ENCODE assay signal across 10 cellular contexts in the genomic region with DNA sequence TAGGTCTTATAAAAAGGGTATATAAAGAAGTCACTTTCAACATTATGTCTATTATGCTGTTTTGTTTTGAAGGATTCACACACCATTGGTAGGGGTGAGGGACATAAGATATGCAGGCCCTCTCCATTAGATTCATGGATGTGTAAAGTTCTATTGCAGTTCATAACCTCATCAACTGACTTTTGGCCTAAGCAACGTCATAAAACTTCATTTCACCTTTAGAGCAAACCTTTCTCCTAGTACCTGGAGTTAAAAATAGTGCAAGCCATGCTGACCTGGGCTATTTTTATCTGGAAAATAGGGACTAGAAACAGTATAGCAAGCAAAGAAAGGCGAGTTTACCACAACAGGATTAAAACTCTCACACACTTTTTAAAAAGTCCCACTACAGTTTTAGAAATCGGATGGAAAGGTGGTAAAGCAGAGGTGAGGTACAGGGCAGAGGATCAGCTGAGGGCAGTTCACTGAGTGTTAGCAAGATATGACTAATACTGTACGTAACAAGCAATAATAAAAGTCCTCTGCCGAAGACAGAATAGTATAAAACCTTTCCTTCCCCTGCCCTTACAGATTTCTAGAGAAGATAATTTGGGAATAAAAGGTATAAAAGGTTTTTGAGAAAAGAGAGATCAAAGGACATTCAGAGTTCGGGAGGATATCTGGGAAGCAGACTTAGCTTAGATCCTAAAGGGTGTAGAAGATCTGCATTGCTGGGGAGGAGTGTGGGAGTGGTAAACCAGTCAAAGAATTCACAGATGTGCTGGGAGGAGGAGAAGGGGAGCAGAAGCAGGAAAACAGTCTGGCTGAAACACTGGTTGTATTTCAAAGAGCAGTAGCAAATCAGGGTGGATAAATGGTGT. TPM values are rescaled to one million over a fixed set of nuclear protein-coding genes. Genes with fewer than 3 reads are reported as not detected.
DNase-seq lines count a peak whose midpoint lies in the region; ATAC-seq, FAIRE-seq and TF ChIP-seq lines count a peak whose summit lies in the region.
"Had no signal": no experiment of that assay in that cellular context is flagged by ENCODE, and none has a peak within 500 bp of the region (broad histone marks: within the 10 kb centered on the region; RNA-seq: fewer than 3 reads in every experiment).

No MANE protein-coding gene starts in this region.

- no peak for FAIRE-seq in K562 (lab: Jason Lieb, UNC)
- FAIRE-seq in D721Med (lab: Jason Lieb, UNC): no peak

- no peak overlapping the region; a peak in 1 of 4 replicates for H3K9ac ChIP-seq in K562 (ENCODE audit: insufficient read depth in 1 of 2, low read depth in 2 of 2, low read length in 2 of 2)
- H3K9ac ChIP-seq in Karpas-422 (ENCODE audit: low read length): no peak overlapping the region

- H4K20me1 ChIP-seq in K562 (replicated peaks; ENCODE audit: control insufficient read depth, insufficient read depth, low read length): peaks cover 20% of the 10 kb centered on the region
- H4K20me1 ChIP-seq in Karpas-422 (ENCODE audit: insufficient read depth, low read depth, low read length): no peaks in the 10 kb centered on the region

- no peaks in the 10 kb centered on the region for H3K9me3 ChIP-seq in K562 (replicated peaks; ENCODE audit: control insufficient read depth, insufficient read depth, low read depth, low read length)
- H3K9me3 ChIP-seq in left lung: no peaks in the 10 kb centered on the region
- no peaks in the 10 kb centered on the region for H3K9me3 ChIP-seq in Karpas-422 (ENCODE audit: low read length)

- H3K36me3 ChIP-seq in K562 (ENCODE audit: control insufficient read depth, insufficient read depth, low read length): peaks cover 52% of the 10 kb centered on the region
- H3K36me3 ChIP-seq in left lung: no peaks in the 10 kb centered on the region
- H3K36me3 ChIP-seq in Karpas-422 (ENCODE audit: insufficient read depth, low read length): peaks cover 15% of the 10 kb centered on the region; the same call in 1 of the 2 replicates

- H3K4me2 ChIP-seq in K562 (ENCODE audit: insufficient read depth, low read length): no peak overlapping the region
- no peak overlapping the region for H3K4me2 ChIP-seq in Karpas-422 (ENCODE audit: low read depth, low read length, poor library complexity, severe bottlenecking)

- 31% methylated on average over 6 of the region's 6 CpGs for WGBS in K562 (ENCODE audit: insufficient coverage, low coverage, missing lambda C conversion rate)

- peaks cover 92% of the 10 kb centered on the region for H3K79me2 ChIP-seq in K562 (ENCODE audit: control insufficient read depth, insufficient read depth, low read length)
- H3K79me2 ChIP-seq in Karpas-422 (ENCODE audit: low read length): peaks cover 97% of the 10 kb centered on the region

- no peak for TF ChIP-seq POLR2A in K562 (conservative IDR thresholded peaks at IDR 0.05)

- H2AFZ ChIP-seq in K562 (ENCODE audit: low read depth, low read length): no peak overlapping the region
- no peak overlapping the region for H2AFZ ChIP-seq in Karpas-422 (ENCODE audit: low read length)

- in situ Hi-C loops in K562 (cut with MboI): no loop called here

- no peak for TF ChIP-seq CTCF in K562 (IDR thresholded peaks at IDR 0.05 in 2 of 3, conservative IDR thresholded peaks at IDR 0.05 in 1 of 3; ENCODE audit: insufficient read depth in 2 of 3, low read depth in 1 of 3, low read length in 3 of 3)
- no peak for TF ChIP-seq CTCF in left lung (IDR thresholded peaks at IDR 0.05)
- no peak for TF ChIP-seq CTCF in D721Med (IDR thresholded peaks at IDR 0.05; ENCODE audit: insufficient read depth, missing control alignments)

- BruUV-seq in K562 (replicated peaks; lab: Mats Ljungman, UMichigan): no TSS peak

- ATAC-seq in HG02610 (IDR thresholded peaks at IDR 0.05; ENCODE audit: unreplicated experiment): peak; percentile 84
- ATAC-seq in K562: peak; percentile 53
- ATAC-seq in left lung: peak; percentile 78

- no peak overlapping the region for H3K27ac ChIP-seq in K562 (ENCODE audit: extremely low read depth, low read depth, low read length)
- no peak overlapping the region for H3K27ac ChIP-seq in left lung
- H3K27ac ChIP-seq in Karpas-422 (ENCODE audit: low read length): no peak overlapping the region

- intact Hi-C loops in K562 (cut with micrococcal nuclease): loop anchor here (1.0 kb wide), 1 partner anchor 11 kb away; no protein-coding TSS in a partner anchor
- intact Hi-C loops in left lung (cut with DNase I): no loop called here

- CTCF ChIA-PET in K562 (lab: Yijun Ruan, JAX; ENCODE audit: low intra/inter-chr PET ratio): no interaction called here

- TF ChIP-seq RAD21 in K562 (CRISPR knock-in tag; conservative IDR thresholded peaks at IDR 0.05 in 1 of 2, IDR thresholded peaks at IDR 0.05 in 1 of 2): no peak

- POLR2A ChIA-PET in K562 (lab: Yijun Ruan, JAX): interaction anchor here (1.1 to 1.6 kb wide), 4 partner anchors 9 to 13 kb away, joined by 3 to 4 read pairs (median 4); no protein-coding TSS in a partner anchor

- no peaks in the 10 kb centered on the region for H3K9me1 ChIP-seq in K562 (ENCODE audit: control insufficient read depth, insufficient read depth, low read length)

- H3K4me3 ChIP-seq in K562 (no peak overlapping the region), left lung (no peak overlapping the region), Karpas-422 (ENCODE audit: low read length) (no peak overlapping the region)

- DNase-seq in Ammon's horn (ENCODE audit: low spot score) (peak; percentile 24), K562 (ENCODE audit: extremely low read depth in 1 of 4, low spot score in 3 of 4) (no peak), left lung (no peak), GM19238 (ENCODE audit: insufficient read length, low spot score) (no peak), D721Med (ENCODE audit: insufficient read length, low spot score) (no peak), hepatic stellate cell (ENCODE audit: low spot score) (no peak), Karpas-422 (no peak)
- DNase-seq: DMS79, NCI-H748 treated with DMSO at 0.1 percent for 48 hours had no signal

- no peaks in the 10 kb centered on the region; a peak in 1 of 5 replicates for H3K4me1 ChIP-seq in K562 (replicated peaks in 1 of 2; ENCODE audit: control insufficient read depth in 2 of 2, insufficient read depth in 2 of 2, low read length in 2 of 2)
- peaks cover 10 to 34% of the 10 kb centered on the region in 2 donors for H3K4me1 ChIP-seq in left lung
- peaks cover 41% of the 10 kb centered on the region for H3K4me1 ChIP-seq in Karpas-422 (ENCODE audit: low read length)

- H3K9me2 ChIP-seq in Karpas-422 (replicated peaks; ENCODE audit: insufficient read depth, low read length): no peaks in the 10 kb centered on the region

- no peak for TF ChIP-seq EP300 in K562 (IDR thresholded peaks at IDR 0.05; ENCODE audit: low read length)

- H3K27me3 ChIP-seq in K562 (ENCODE audit: control insufficient read depth in 2 of 2, insufficient read depth in 2 of 2, low read length in 2 of 2): no peaks in the 10 kb centered on the region
- no peaks in the 10 kb centered on the region for H3K27me3 ChIP-seq in left lung
- H3K27me3 ChIP-seq in Karpas-422 (ENCODE audit: low read length): no peaks in the 10 kb centered on the region

TF ChIP-seq in K562, 482 proteins besides CTCF, POLR2A, EP300 and RAD21:
- TF ChIP-seq ELF4 (CRISPR knock-in tag; IDR thresholded peaks at IDR 0.05) (no peak), FOSL1 (tag; conservative IDR thresholded peaks at IDR 0.05) (peak; percentile 29; the same call in 1 of the 2 replicates)

RNA-seq across cellular contexts. Expression of gene EGLN1, which starts 14.3 kb away (rescaled TPM):
- 9.0 and 24.6 TPM in 2 replicates for total RNA-seq in K562 (2011; cell fraction: chromatin; rRNA removed; ENCODE audit: low replicate concordance)
- 8.0 and 10.8 TPM in 2 replicates for total RNA-seq in K562 (2011; cell fraction: nucleolus; rRNA removed)
- total RNA-seq in K562 (2011; cell fraction: nucleoplasm; rRNA removed): 13.1 and 13.6 TPM in 2 replicates
- total RNA-seq in K562 (2014; rRNA removed) (18.4 TPM in 2 replicates), K562 (2014; rRNA removed; fragmentation: Illumina TruSeq; extraction: Trizol) (30.7 and 31.8 TPM in 2 replicates), K562 (2015; rRNA removed; fragmentation: Illumina TruSeq; extraction: Trizol) (31.4 and 32.9 TPM in 2 replicates), K562 (2021) (24.6 and 25.0 TPM in 2 replicates), left lung (10 to 100 TPM; 19.4 to 25.2 TPM)
- polyA plus RNA-seq in K562 (2011; rRNA removed) (38.2 and 54.3 TPM in 2 replicates), K562 (2014; fragmentation: Illumina TruSeq; extraction: Trizol) (27.1 and 29.3 TPM in 2 replicates), K562 (2014; fragmentation: Nextera tagmentation; extraction: Ambion mirVana) (1 to 10 TPM; 5.2 to 5.6 TPM), K562 (2014; rRNA removed) (14.1 and 17.2 TPM in 2 replicates)
- polyA plus RNA-seq in K562 (2011; cell fraction: cytosol; rRNA removed): 13.5 and 21.9 TPM in 2 replicates
- polyA plus RNA-seq in K562 (2011; cell fraction: nucleus; rRNA removed): 6.9 and 13.0 TPM in 2 replicates
- 18.9 and 39.6 TPM in 2 replicates for polyA plus RNA-seq in K562 (2012)
- 106 and 110 TPM in 2 replicates for polyA minus RNA-seq in K562 (2011; rRNA and poly(A)+ RNA removed)
- 25.7 and 40.9 TPM in 2 replicates for polyA minus RNA-seq in K562 (2011; cell fraction: cytosol; rRNA and poly(A)+ RNA removed)
- 13.1 and 21.5 TPM in 2 replicates for polyA minus RNA-seq in K562 (2011; cell fraction: nucleus; rRNA and poly(A)+ RNA removed)
- total RNA-seq in Karpas-422 (2014; rRNA removed; shearing (Covaris generic); ENCODE audit: low replicate concordance): 48.3 and 59.0 TPM in 2 replicates
